ENCODE assay signal across 34 cellular contexts in genomic region chr22:39374191-39374590, GRCh38. TPM values are rescaled to one million over a fixed set of nuclear protein-coding genes. Genes with fewer than 3 reads are reported as not detected.
"Had no signal": no experiment of that assay in that cellular context is flagged by ENCODE, and none has a peak within 500 bp of the region (broad histone marks: within the 10 kb centered on the region; RNA-seq: fewer than 3 reads in every experiment).

No MANE protein-coding gene starts in this region.

- ATAC-seq: activated CD4-positive, alpha-beta T cell treated with anti-CD3 and anti-CD28 coated beads for 36 hours; activated CD4-positive, CD25-positive, alpha-beta regulatory T cell treated with anti-CD3 and anti-CD28 coated beads, Interleukin-2, amount 50 U/mL, for 24 hours; activated naive CD4-positive, alpha-beta T cell treated with anti-CD3 and anti-CD28 coated beads, Interleukin-2, amount 50 U/mL, for 72 hours; activated T-cell treated with anti-CD3 and anti-CD28 coated beads, Interleukin-2, amount 50 U/mL, for 4 hours; body of pancreas; Panc1 had no signal

- H3K4me1 ChIP-seq: adrenal gland, body of pancreas, breast epithelium, SJCRH30 had no signal

- H3K4me3 ChIP-seq: adrenal gland, body of pancreas, breast epithelium, MG63, SJCRH30, SK-N-MC had no signal

- H3K27me3 ChIP-seq: adrenal gland, body of pancreas, breast epithelium, MG63, SJCRH30 had no signal

- DNase-seq: activated CD4-positive, alpha-beta memory T cell treated with anti-CD3 and anti-CD28 coated beads for 36 hours; activated CD4-positive, alpha-beta T cell treated with anti-CD3 and anti-CD28 coated beads for 36 hours; activated CD4-positive, alpha-beta T cell treated with anti-CD3 and anti-CD28 coated beads, Interleukin-2, amount 10 ng/mL, durations not matched to agents 7 days and 5 days; activated CD8-positive, alpha-beta memory T cell treated with anti-CD3 and anti-CD28 coated beads, Interleukin-2, amount 50 U/mL, for 4 hours; activated gamma-delta T cell treated with Interleukin-2 at 50 U/mL for 16 hours; activated naive CD4-positive, alpha-beta T cell treated with anti-CD3 and anti-CD28 coated beads for 36 hours; activated T-cell treated with anti-CD3 and anti-CD28 coated beads for 4 hours; activated T-cell treated with anti-CD3 and anti-CD28 coated beads, Interleukin-2, amount 50 U/mL, for 4 hours; adrenal gland; body of pancreas; MG63; NCI-H1048; NCI-H1105 treated with DMSO at 0.1 percent for 48 hours; NCI-H1436; NCI-H1694; NCI-H1930; NCI-H2107; NCI-H2171; NCI-H510A; NCI-H526; NCI-H748 treated with DMSO at 0.1 percent for 48 hours; NK-92 treated with Interleukin-12 subunit alpha and Interleukin-12 subunit beta, amount 100 ng/mL, for 24 hours; OCI-M1; SHP77; SJCRH30; T1000 had no signal

- H3K36me3 ChIP-seq: adrenal gland, breast epithelium, MG63, SJCRH30 had no signal

- FAIRE-seq: astrocyte had no signal

- H3K9me3 ChIP-seq: adrenal gland, body of pancreas, breast epithelium, SJCRH30 had no signal

- H3K27ac ChIP-seq: adrenal gland, body of pancreas, breast epithelium, SJCRH30, SK-N-MC had no signal

RNA-seq across cellular contexts. Expression of gene SYNGR1, which starts 24.4 kb away (rescaled TPM):
- total RNA-seq: activated CD4-positive, alpha-beta memory T cell treated with anti-CD3 and anti-CD28 coated beads for 36 hours; activated T-helper 1 cell treated with anti-CD3 and anti-CD28 coated beads, Interleukin-12 subunit alpha, Interleukin-12 subunit beta, Interleukin-2, Interleukin-4 antibody, amounts not matched to agents 30 ng/mL and 10 ng/mL and 1 ng/mL, durations not matched to agents 14 hours and 24 hours and 36 hours; T-helper 1 cell treated with Interleukin-12 subunit alpha and Interleukin-12 subunit beta and Interleukin-4 antibody, amounts not matched to agents 30 ng/mL and 1 ng/mL, for 36 hours had no signal
